ENCODE assay signal across 16 cellular contexts in the genomic region with DNA sequence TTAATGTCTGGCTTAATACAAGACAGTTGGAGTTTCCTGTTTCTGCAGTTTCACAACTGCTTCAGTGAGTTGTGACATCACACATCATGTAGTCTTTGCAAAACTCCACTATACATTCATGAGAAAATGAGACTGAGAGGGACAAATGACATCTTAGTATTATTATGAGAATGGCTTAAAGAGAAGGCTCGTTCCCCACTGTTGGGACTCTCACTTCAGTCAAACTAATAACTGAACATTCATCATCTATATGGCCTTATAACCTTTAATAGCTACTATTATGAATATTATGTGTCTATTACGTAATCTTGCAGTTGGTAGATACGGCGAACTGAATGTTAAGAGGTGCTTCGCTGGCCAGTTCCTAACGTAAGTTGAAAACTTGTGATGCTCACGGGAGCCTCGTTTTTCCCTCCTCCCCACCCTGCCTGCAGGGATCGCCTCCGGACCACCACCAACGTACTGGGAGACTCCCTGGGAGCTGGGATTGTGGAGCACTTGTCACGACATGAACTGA.
A peak's percentile ranks its signal among the peaks of the same experiment; 100 is the strongest.
DNase-seq lines count a peak whose midpoint lies in the region; ATAC-seq and TF ChIP-seq lines count a peak whose summit lies in the region.
"Had no signal": no experiment of that assay in that cellular context is flagged by ENCODE, and none has a peak within 500 bp of the region (broad histone marks: within the 10 kb centered on the region; RNA-seq: fewer than 3 reads in every experiment).

No MANE protein-coding gene starts in this region.

- H3K4me1 ChIP-seq in mammary epithelial cell (ENCODE audit: insufficient read depth, low read length) (peaks cover 10% of the 10 kb centered on the region), adipocyte (ENCODE audit: control insufficient read depth, insufficient read depth, low read length) (peaks cover 20% of the 10 kb centered on the region), upper lobe of right lung (peaks cover 11% of the 10 kb centered on the region), ascending aorta (no peaks in the 10 kb centered on the region)

- no peaks in the 10 kb centered on the region for H4K20me1 ChIP-seq in mammary epithelial cell (ENCODE audit: insufficient read depth, low read length)

- H3K9ac ChIP-seq in mammary epithelial cell (ENCODE audit: insufficient read depth, low read length) (no peak overlapping the region), adipocyte (ENCODE audit: low read length) (no peak overlapping the region)
- H3K9ac ChIP-seq: SK-N-SH had no signal

- no peaks in the 10 kb centered on the region for H3K9me3 ChIP-seq in mammary epithelial cell (replicated peaks; ENCODE audit: insufficient read depth, low read length)
- no peaks in the 10 kb centered on the region for H3K9me3 ChIP-seq in adipocyte (ENCODE audit: control insufficient read depth, low read length)
- no peaks in the 10 kb centered on the region for H3K9me3 ChIP-seq in upper lobe of right lung
- H3K9me3 ChIP-seq in ascending aorta = no peaks in the 10 kb centered on the region
- H3K9me3 ChIP-seq: SK-N-SH had no signal

- H3K27ac ChIP-seq in mammary epithelial cell (ENCODE audit: insufficient read depth, low read depth, low read length) (no peak overlapping the region), upper lobe of right lung (peak overlapping the region; percentile 28), ascending aorta (no peak overlapping the region)

- H3K4me1 Mint-ChIP-seq in MCF 10A (ENCODE audit: insufficient read depth, unreplicated experiment) = peaks cover 6% of the 10 kb centered on the region
- H3K4me1 Mint-ChIP-seq in activated T-cell treated with anti-CD3 and anti-CD28 coated beads, Interleukin-2, amount 50 U/mL, for 4 hours (ENCODE audit: low read depth) = peaks cover 9% of the 10 kb centered on the region

- H3K27me3 ChIP-seq in mammary epithelial cell (ENCODE audit: insufficient read depth, low read length) = no peaks in the 10 kb centered on the region
- no peaks in the 10 kb centered on the region for H3K27me3 ChIP-seq in adipocyte (replicated peaks; ENCODE audit: control insufficient read depth, insufficient read depth, low read length)
- peaks cover 7% of the 10 kb centered on the region for H3K27me3 ChIP-seq in upper lobe of right lung
- H3K27me3 ChIP-seq in ascending aorta = no peaks in the 10 kb centered on the region

- H3K27me3 Mint-ChIP-seq in MCF 10A (ENCODE audit: insufficient read depth, unreplicated experiment) = no peaks in the 10 kb centered on the region
- peaks cover 8% of the 10 kb centered on the region for H3K27me3 Mint-ChIP-seq in activated T-cell treated with anti-CD3 and anti-CD28 coated beads, Interleukin-2, amount 50 U/mL, for 4 hours (ENCODE audit: low read depth)
- H3K27me3 Mint-ChIP-seq: activated B cell treated with CpG ODN at 0.5 μM for 24 hours had no signal

- H3K36me3 Mint-ChIP-seq in MCF 10A (ENCODE audit: insufficient read depth, unreplicated experiment) = no peaks in the 10 kb centered on the region
- H3K36me3 Mint-ChIP-seq in activated T-cell treated with anti-CD3 and anti-CD28 coated beads, Interleukin-2, amount 50 U/mL, for 4 hours (ENCODE audit: insufficient read depth) = no peaks in the 10 kb centered on the region

- CTCF ChIA-PET in MCF 10A (lab: Yijun Ruan, JAX) = interaction anchor here (3.0 kb wide), 1 partner anchor 11 kb away, joined by 15 read pairs; no protein-coding TSS in a partner anchor
- CTCF ChIA-PET in mammary epithelial cell (lab: Charles Lee; ENCODE audit: low non-redundant PET) = no interaction called here

- ATAC-seq in HG03520 (IDR thresholded peaks at IDR 0.05; ENCODE audit: unreplicated experiment) = peak; percentile 28
- peak; percentile 1 for ATAC-seq in upper lobe of right lung
- no peak for ATAC-seq in HG03097 (IDR thresholded peaks at IDR 0.05; ENCODE audit: low FRiP score, unreplicated experiment)
- ATAC-seq in activated T-cell treated with anti-CD3 and anti-CD28 coated beads, Interleukin-2, amount 50 U/mL, for 4 hours = no peak

- no peaks in the 10 kb centered on the region for H3K9me3 Mint-ChIP-seq in MCF 10A (ENCODE audit: unreplicated experiment)
- no peaks in the 10 kb centered on the region for H3K9me3 Mint-ChIP-seq in activated T-cell treated with anti-CD3 and anti-CD28 coated beads, Interleukin-2, amount 50 U/mL, for 4 hours
- H3K9me3 Mint-ChIP-seq: activated B cell treated with CpG ODN at 0.5 μM for 24 hours, nephron progenitor cell had no signal

- dilution Hi-C loops in mammary epithelial cell (cut with HindIII; ENCODE audit: low sequenced_read_pairs) = no loop called here

- H3K79me2 ChIP-seq in mammary epithelial cell (ENCODE audit: insufficient read depth, low read length) = no peaks in the 10 kb centered on the region

- H3K4me3 ChIP-seq in mammary epithelial cell (replicated peaks in 1 of 3; ENCODE audit: insufficient read depth in 1 of 3, low read depth in 2 of 3, low read length in 3 of 3) (no peak overlapping the region), adipocyte (ENCODE audit: low read length) (no peak overlapping the region), upper lobe of right lung (no peak overlapping the region), ascending aorta (no peak overlapping the region)
- H3K4me3 ChIP-seq: smooth muscle cell had no signal

- WGBS in mammary epithelial cell (ENCODE audit: low coverage, missing lambda C conversion rate) = 94% methylated on average over 12 of the region's 12 CpGs

- POLR2A ChIA-PET in MCF 10A (lab: Yijun Ruan, JAX) = interaction anchor here (0.7 kb wide), 1 partner anchor 339 kb away, joined by 4 read pairs; no protein-coding TSS in a partner anchor

- no peak overlapping the region for H3K27ac Mint-ChIP-seq in MCF 10A (ENCODE audit: low read depth, unreplicated experiment)
- H3K27ac Mint-ChIP-seq: activated B cell treated with CpG ODN at 0.5 μM for 24 hours, nephron progenitor cell had no signal

- TF ChIP-seq CTCF in MCF 10A (IDR thresholded peaks at IDR 0.05; ENCODE audit: unreplicated experiment) (no peak), mammary epithelial cell (conservative IDR thresholded peaks at IDR 0.05 in 1 of 2, IDR thresholded peaks at IDR 0.05 in 1 of 2; ENCODE audit: extremely low read depth in 1 of 2, insufficient read depth in 1 of 2, low read depth in 1 of 2, low read length in 2 of 2) (no peak), upper lobe of right lung (IDR thresholded peaks at IDR 0.05) (no peak), ascending aorta (IDR thresholded peaks at IDR 0.05) (no peak)

- BruUV-seq in MCF 10A (replicated peaks; lab: Mats Ljungman, UMichigan) = no TSS peak
- BruUV-seq in mammary epithelial cell (replicated peaks; lab: Mats Ljungman, UMichigan) = no TSS peak

- no peak overlapping the region for H3K4me2 ChIP-seq in mammary epithelial cell (ENCODE audit: insufficient read depth, low read depth, low read length)
- H3K4me2 ChIP-seq: SK-N-SH, smooth muscle cell had no signal

- no peak overlapping the region for H2AFZ ChIP-seq in mammary epithelial cell (ENCODE audit: low read depth, low read length)

- no peak overlapping the region for H3K4me3 Mint-ChIP-seq in MCF 10A (ENCODE audit: unreplicated experiment)
- no peak overlapping the region for H3K4me3 Mint-ChIP-seq in activated T-cell treated with anti-CD3 and anti-CD28 coated beads, Interleukin-2, amount 50 U/mL, for 4 hours
- H3K4me3 Mint-ChIP-seq: activated B cell treated with CpG ODN at 0.5 μM for 24 hours, nephron progenitor cell had no signal

- in situ Hi-C loops in mammary epithelial cell (cut with MboI; ENCODE audit: low sequenced_read_pairs in 2 of 2) = no loop called here

- intact Hi-C loops in MCF 10A (cut with micrococcal nuclease) = no loop called here
- intact Hi-C loops in mammary epithelial cell (cut with micrococcal nuclease) = no loop called here
- intact Hi-C loops in upper lobe of right lung (cut with DNase I) = no loop called here
- intact Hi-C loops in ascending aorta (cut with DNase I) = no loop called here

- peak; percentile 42 for DNase-seq in MCF 10A (ENCODE audit: unreplicated experiment)
- DNase-seq in mammary epithelial cell = no peak
- peak; percentile 24 for DNase-seq in adipocyte (ENCODE audit: low read depth)
- DNase-seq in upper lobe of right lung = no peak
- DNase-seq in ascending aorta (ENCODE audit: low spot score in 2 of 2) = no peak
- DNase-seq in activated T-cell treated with anti-CD3 and anti-CD28 coated beads, Interleukin-2, amount 50 U/mL, for 4 hours = no peak
- DNase-seq: 8988T, activated B cell treated with CpG ODN at 0.5 μM for 24 hours, amniotic stem cell, glutamatergic neuron, NCI-H187 treated with DMSO at 0.1 percent for 48 hours, nephron progenitor cell, SK-N-SH had no signal

- H3K36me3 ChIP-seq in mammary epithelial cell (ENCODE audit: insufficient read depth, low read length) (no peaks in the 10 kb centered on the region), adipocyte (ENCODE audit: control insufficient read depth, insufficient read depth, low read length, severe bottlenecking) (peaks cover 16% of the 10 kb centered on the region), upper lobe of right lung (no peaks in the 10 kb centered on the region), ascending aorta (no peaks in the 10 kb centered on the region)

Comparison
In these comparisons a context has a peak if more than half of its experiments do, and no peak if none do; other contexts are left out.
1. DNase-seq: peak in MCF 10A (single experiment) and adipocyte (single experiment); none in mammary epithelial cell (single experiment), upper lobe of right lung (single experiment), ascending aorta (0 of 2) and activated T-cell treated with anti-CD3 and anti-CD28 coated beads, Interleukin-2, amount 50 U/mL, for 4 hours (single experiment).
2. ATAC-seq: peak in HG03520 (single experiment) and upper lobe of right lung (single experiment); none in HG03097 (single experiment) and activated T-cell treated with anti-CD3 and anti-CD28 coated beads, Interleukin-2, amount 50 U/mL, for 4 hours (0 of 2).